ENCODE assay signal across 1 cellular context in the genomic region with DNA sequence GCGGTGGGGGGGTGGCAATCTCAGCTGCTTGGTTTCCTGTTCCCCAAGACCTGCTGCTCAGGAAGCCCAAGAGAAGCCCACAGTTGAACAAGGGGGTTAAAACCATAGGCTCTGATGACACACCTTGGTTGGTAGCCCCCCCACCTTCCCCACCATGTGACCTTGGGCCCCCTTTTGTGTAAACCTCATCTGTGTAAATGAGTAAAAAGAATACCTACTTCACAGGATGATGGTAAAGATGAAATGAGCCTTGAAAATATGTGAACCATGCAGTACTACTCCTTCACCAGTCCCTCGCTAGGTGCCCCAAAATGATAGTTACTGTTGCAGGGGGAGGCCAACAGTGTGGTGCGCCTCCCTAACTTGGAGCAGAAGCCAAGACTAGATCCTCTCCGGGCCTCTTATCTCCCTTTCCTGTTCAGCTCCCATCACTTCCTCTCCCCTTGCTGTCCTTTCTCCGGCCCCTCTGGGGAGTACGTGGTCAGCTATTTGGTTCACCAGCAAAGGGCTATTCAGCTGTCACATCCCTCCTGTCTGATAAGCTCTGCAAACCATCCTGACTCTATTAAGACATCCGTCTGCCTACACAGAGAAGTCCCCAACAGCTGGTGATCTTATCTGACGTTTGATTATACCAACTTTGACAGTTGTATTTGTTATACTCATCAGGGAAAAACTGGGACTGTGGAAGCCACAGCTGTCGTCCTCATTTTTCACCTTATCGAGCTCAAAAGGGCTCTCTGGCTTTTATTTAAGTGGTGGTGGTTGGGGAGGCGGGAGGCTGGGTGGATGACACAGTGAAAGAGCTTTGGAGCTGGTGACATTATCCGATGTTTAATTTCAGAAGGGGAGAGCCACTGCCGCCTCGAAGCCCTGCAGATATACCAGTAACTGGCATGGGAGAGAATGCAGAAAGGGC.
TF ChIP-seq lines count a peak whose summit lies in the region.

No MANE protein-coding gene starts in this region.

TF ChIP-seq in K562, 482 proteins besides CTCF, POLR2A, EP300 and RAD21 (continued from another document and continues in another):
- TF ChIP-seq, protein P1, sequence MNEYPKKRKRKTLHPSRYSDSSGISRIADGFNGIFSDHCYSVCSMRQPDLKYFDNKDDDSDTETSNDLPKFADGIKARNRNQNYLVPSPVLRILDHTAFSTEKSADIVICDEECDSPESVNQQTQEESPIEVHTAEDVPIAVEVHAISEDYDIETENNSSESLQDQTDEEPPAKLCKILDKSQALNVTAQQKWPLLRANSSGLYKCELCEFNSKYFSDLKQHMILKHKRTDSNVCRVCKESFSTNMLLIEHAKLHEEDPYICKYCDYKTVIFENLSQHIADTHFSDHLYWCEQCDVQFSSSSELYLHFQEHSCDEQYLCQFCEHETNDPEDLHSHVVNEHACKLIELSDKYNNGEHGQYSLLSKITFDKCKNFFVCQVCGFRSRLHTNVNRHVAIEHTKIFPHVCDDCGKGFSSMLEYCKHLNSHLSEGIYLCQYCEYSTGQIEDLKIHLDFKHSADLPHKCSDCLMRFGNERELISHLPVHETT (CRISPR knock-in tag; conservative IDR thresholded peaks at IDR 0.05 in 1 of 2, IDR thresholded peaks at IDR 0.05 in 1 of 2) = peak in 1 of 2 experiments; percentile 67; a peak in 1 of 4 replicates
- TF ChIP-seq BACH1 (tag; IDR thresholded peaks at IDR 0.05) (peak; percentile 32; the same call in 1 of the 2 replicates), TCF7L2 (IDR thresholded peaks at IDR 0.05; ENCODE audit: low read depth, low read length) (no peak), KLF13 (tag; IDR thresholded peaks at IDR 0.05; ENCODE audit: borderline replicate concordance, low read depth) (no peak), CSDE1 (IDR thresholded peaks at IDR 0.05) (no peak), SOX6 (IDR thresholded peaks at IDR 0.05) (peak; percentile 75), SRF (CRISPR knock-in tag; IDR thresholded peaks at IDR 0.05) (no peak), MXI1 (IDR thresholded peaks at IDR 0.05; ENCODE audit: low read depth, low read length) (no peak), BMI1 (IDR thresholded peaks at IDR 0.05; ENCODE audit: low read length) (no peak), ERF (CRISPR knock-in tag; IDR thresholded peaks at IDR 0.05) (no peak), SPI1 (IDR thresholded peaks at IDR 0.05; ENCODE audit: borderline replicate concordance, low read depth, low read length) (peak; percentile 93), ATF1 (CRISPR knock-in tag; IDR thresholded peaks at IDR 0.05) (no peak), ATF1 (tag; IDR thresholded peaks at IDR 0.05) (peak; percentile 55), GABPA (tag; conservative IDR thresholded peaks at IDR 0.05; ENCODE audit: low read depth) (peak; percentile 84), ETV5 (CRISPR knock-in tag; IDR thresholded peaks at IDR 0.05; ENCODE audit: low read depth) (peak; percentile 78), HNRNPH1 (optimal IDR thresholded peaks at IDR 0.05; ENCODE audit: low read depth, low read length) (no peak), MYNN (IDR thresholded peaks at IDR 0.05) (peak; percentile 68; the same call in 1 of the 2 replicates), MYNN (CRISPR knock-in tag; IDR thresholded peaks at IDR 0.05) (no peak), PHTF2 (CRISPR knock-in tag; IDR thresholded peaks at IDR 0.05) (no peak), TFAP4 (CRISPR knock-in tag; IDR thresholded peaks at IDR 0.05; ENCODE audit: borderline replicate concordance) (peak; percentile 99), NCOR1 (IDR thresholded peaks at IDR 0.05) (peak; percentile 79), MAFK (IDR thresholded peaks at IDR 0.05; ENCODE audit: low read length) (no peak), ZNF134 (CRISPR knock-in tag; conservative IDR thresholded peaks at IDR 0.05) (peak; percentile 67), MBD2 (IDR thresholded peaks at IDR 0.05; ENCODE audit: borderline replicate concordance, low read depth) (0 out of 2 replicates have a peak, but pooled peaks have one; percentile 28), DACH1 (IDR thresholded peaks at IDR 0.05; ENCODE audit: partially characterized antibody) (peak; percentile 97), ZNF311 (CRISPR knock-in tag; IDR thresholded peaks at IDR 0.05) (no peak), EWSR1 (IDR thresholded peaks at IDR 0.05; ENCODE audit: borderline replicate concordance, low read depth, partially characterized antibody) (no peak)
- TF ChIP-seq, protein P2, sequence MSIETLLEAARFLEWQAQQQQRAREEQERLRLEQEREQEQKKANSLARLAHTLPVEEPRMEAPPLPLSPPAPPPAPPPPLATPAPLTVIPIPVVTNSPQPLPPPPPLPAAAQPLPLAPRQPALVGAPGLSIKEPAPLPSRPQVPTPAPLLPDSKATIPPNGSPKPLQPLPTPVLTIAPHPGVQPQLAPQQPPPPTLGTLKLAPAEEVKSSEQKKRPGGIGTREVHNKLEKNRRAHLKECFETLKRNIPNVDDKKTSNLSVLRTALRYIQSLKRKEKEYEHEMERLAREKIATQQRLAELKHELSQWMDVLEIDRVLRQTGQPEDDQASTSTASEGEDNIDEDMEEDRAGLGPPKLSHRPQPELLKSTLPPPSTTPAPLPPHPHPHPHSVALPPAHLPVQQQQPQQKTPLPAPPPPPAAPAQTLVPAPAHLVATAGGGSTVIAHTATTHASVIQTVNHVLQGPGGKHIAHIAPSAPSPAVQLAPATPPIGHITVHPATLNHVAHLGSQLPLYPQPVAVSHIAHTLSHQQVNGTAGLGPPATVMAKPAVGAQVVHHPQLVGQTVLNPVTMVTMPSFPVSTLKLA (conservative IDR thresholded peaks at IDR 0.05) = peak in 1 of 2 experiments; percentile 77
- TF ChIP-seq, protein P3, sequence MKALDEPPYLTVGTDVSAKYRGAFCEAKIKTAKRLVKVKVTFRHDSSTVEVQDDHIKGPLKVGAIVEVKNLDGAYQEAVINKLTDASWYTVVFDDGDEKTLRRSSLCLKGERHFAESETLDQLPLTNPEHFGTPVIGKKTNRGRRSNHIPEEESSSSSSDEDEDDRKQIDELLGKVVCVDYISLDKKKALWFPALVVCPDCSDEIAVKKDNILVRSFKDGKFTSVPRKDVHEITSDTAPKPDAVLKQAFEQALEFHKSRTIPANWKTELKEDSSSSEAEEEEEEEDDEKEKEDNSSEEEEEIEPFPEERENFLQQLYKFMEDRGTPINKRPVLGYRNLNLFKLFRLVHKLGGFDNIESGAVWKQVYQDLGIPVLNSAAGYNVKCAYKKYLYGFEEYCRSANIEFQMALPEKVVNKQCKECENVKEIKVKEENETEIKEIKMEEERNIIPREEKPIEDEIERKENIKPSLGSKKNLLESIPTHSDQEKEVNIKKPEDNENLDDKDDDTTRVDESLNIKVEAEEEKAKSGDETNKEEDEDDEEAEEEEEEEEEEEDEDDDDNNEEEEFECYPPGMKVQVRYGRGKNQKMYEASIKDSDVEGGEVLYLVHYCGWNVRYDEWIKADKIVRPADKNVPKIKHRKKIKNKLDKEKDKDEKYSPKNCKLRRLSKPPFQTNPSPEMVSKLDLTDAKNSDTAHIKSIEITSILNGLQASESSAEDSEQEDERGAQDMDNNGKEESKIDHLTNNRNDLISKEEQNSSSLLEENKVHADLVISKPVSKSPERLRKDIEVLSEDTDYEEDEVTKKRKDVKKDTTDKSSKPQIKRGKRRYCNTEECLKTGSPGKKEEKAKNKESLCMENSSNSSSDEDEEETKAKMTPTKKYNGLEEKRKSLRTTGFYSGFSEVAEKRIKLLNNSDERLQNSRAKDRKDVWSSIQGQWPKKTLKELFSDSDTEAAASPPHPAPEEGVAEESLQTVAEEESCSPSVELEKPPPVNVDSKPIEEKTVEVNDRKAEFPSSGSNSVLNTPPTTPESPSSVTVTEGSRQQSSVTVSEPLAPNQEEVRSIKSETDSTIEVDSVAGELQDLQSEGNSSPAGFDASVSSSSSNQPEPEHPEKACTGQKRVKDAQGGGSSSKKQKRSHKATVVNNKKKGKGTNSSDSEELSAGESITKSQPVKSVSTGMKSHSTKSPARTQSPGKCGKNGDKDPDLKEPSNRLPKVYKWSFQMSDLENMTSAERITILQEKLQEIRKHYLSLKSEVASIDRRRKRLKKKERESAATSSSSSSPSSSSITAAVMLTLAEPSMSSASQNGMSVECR (CRISPR knock-in tag; IDR thresholded peaks at IDR 0.05) = peak; percentile 86
- TF ChIP-seq, protein P4, sequence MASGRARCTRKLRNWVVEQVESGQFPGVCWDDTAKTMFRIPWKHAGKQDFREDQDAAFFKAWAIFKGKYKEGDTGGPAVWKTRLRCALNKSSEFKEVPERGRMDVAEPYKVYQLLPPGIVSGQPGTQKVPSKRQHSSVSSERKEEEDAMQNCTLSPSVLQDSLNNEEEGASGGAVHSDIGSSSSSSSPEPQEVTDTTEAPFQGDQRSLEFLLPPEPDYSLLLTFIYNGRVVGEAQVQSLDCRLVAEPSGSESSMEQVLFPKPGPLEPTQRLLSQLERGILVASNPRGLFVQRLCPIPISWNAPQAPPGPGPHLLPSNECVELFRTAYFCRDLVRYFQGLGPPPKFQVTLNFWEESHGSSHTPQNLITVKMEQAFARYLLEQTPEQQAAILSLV (tag; IDR thresholded peaks at IDR 0.05) = no peak
- TF ChIP-seq, protein P5, sequence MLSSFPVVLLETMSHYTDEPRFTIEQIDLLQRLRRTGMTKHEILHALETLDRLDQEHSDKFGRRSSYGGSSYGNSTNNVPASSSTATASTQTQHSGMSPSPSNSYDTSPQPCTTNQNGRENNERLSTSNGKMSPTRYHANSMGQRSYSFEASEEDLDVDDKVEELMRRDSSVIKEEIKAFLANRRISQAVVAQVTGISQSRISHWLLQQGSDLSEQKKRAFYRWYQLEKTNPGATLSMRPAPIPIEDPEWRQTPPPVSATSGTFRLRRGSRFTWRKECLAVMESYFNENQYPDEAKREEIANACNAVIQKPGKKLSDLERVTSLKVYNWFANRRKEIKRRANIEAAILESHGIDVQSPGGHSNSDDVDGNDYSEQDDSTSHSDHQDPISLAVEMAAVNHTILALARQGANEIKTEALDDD (IDR thresholded peaks at IDR 0.05) = peak; percentile 68; the same call in 1 of the 2 replicates
- TF ChIP-seq, protein P6, sequence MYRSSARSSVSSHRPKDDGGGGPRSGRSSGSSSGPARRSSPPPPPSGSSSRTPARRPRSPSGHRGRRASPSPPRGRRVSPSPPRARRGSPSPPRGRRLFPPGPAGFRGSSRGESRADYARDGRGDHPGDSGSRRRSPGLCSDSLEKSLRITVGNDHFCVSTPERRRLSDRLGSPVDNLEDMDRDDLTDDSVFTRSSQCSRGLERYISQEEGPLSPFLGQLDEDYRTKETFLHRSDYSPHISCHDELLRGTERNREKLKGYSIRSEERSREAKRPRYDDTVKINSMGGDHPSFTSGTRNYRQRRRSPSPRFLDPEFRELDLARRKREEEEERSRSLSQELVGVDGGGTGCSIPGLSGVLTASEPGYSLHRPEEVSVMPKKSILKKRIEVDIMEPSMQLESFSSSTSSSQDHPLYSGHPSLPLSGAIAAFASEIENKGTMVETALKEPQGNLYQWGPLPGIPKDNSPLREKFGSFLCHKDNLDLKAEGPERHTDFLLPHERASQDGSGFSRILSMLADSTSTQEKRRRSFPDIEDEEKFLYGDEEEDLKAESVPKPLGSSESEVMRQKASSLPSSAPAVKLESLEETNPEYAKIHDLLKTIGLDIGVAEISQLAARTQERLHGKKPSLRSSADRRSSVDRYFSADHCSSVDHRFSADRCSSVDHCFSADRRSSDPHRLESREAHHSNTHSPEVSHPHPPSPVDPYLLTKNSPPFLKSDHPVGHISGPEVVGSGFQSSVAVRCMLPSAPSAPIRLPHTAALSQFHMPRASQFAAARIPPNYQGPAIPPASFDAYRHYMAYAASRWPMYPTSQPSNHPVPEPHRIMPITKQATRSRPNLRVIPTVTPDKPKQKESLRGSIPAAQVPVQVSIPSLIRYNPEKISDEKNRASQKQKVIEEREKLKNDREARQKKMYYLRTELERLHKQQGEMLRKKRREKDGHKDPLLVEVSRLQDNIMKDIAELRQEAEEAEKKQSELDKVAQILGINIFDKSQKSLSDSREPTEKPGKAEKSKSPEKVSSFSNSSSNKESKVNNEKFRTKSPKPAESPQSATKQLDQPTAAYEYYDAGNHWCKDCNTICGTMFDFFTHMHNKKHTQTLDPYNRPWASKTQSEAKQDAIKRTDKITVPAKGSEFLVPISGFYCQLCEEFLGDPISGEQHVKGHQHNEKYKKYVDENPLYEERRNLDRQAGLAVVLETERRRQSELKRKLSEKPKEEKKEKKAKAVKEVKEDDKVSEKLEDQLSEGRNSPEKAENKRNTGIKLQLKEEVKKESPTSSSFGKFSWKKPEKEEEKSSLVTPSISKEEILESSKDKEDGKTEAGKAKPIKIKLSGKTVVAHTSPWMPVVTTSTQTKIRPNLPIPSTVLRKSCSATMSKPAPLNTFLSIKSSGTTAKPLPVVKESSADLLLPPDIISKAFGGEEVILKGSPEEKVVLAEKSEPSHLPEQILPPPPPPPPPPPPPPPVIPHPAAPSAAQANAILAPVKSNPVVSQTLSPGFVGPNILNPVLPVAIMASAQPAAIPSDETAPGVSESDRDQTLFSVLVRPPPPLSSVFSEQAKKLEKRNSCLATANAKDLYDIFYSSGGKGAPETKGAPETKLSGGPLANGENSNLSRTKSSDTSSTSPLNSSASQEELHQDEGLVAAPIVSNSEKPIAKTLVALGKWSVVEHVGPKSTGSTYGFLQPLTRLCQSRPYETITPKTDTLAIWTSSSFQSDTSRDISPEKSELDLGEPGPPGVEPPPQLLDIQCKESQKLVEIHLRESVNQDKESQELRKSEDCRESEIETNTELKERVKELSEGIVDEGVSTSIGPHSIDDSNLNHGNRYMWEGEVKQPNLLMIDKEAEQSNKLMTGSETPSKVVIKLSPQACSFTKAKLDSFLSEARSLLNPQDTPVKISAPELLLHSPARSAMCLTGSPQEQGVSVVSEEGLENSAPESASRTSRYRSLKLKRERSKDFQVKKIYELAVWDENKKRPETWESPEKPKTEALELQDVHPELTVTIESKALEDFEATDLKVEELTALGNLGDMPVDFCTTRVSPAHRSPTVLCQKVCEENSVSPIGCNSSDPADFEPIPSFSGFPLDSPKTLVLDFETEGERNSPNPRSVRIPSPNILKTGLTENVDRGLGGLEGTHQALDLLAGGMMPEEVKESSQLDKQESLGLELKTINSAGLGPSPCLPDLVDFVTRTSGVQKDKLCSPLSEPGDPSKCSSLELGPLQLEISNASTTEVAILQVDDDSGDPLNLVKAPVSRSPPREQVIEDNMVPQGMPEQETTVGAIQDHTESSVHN (IDR thresholded peaks at IDR 0.05; ENCODE audit: borderline replicate concordance in 1 of 2, low read depth in 1 of 2) = peak in 1 of 2 experiments; percentile 97; a peak in 2 of 4 replicates
